13 cellular contexts compared by ENCODE assay signal in the genomic region with DNA sequence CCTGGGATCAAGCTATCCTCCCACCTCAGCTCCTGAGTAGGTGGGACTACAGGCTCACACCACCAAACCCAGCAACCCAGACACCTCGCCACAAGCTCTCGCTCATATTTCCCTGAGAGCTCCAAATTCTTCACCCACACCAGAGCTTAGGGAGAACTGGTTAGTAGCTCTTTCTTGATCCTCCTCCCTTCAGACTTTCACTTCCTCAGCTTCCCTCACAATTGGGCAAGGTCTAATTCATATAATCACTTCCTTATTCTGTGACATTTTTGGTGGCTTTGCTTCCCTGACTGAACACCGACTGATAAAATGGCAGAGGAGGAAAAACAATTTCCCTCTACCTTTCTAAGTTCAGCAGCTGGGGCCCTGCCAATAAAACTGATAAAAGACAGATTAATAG.
DNase-seq lines count a peak whose midpoint lies in the region; ATAC-seq and TF ChIP-seq lines count a peak whose summit lies in the region.
"Had no signal": no experiment of that assay in that cellular context is flagged by ENCODE, and none has a peak within 500 bp of the region (broad histone marks: within the 10 kb centered on the region; RNA-seq: fewer than 3 reads in every experiment).

No MANE protein-coding gene starts in this region.

- no peak for TF ChIP-seq POLR2A in esophagus muscularis mucosa (IDR thresholded peaks at IDR 0.05; ENCODE audit: low read depth)

- no peak overlapping the region for H3K4ac ChIP-seq in neuronal stem cell (ENCODE audit: low read length)

- H3K4me3 ChIP-seq in neuronal stem cell (ENCODE audit: low read length in 2 of 2) (no peak overlapping the region), esophagus muscularis mucosa (no peak overlapping the region), dorsolateral prefrontal cortex (no peak overlapping the region), HAP-1 (no peak overlapping the region)
- H3K4me3 ChIP-seq: psoas muscle had no signal

- H2BK120ac ChIP-seq in neuronal stem cell (ENCODE audit: low read depth, low read length): no peak overlapping the region

- no peak overlapping the region for H3K18ac ChIP-seq in neuronal stem cell (ENCODE audit: low read length)

- no peak overlapping the region for H2BK5ac ChIP-seq in neuronal stem cell (ENCODE audit: low read length)

- DNase-seq in left lobe of liver (ENCODE audit: low spot score) (no peak), neuronal stem cell (ENCODE audit: low spot score) (no peak), esophagus muscularis mucosa (ENCODE audit: extremely low spot score) (no peak), dorsolateral prefrontal cortex (no peak), HAP-1 (ENCODE audit: low spot score in 2 of 2) (no peak)
- DNase-seq: Calu3; effector CD4-positive, alpha-beta T cell; H9; NCI-H1930; psoas muscle had no signal

- H3K9ac ChIP-seq in neuronal stem cell (ENCODE audit: low read depth, low read length, poor library complexity): no peak overlapping the region

- ATAC-seq in GM18511 (IDR thresholded peaks at IDR 0.05; ENCODE audit: unreplicated experiment) (peak; percentile 95), GM21717 (IDR thresholded peaks at IDR 0.05; ENCODE audit: unreplicated experiment) (peak; percentile 94), HG03520 (IDR thresholded peaks at IDR 0.05; ENCODE audit: unreplicated experiment) (peak; percentile 76), left lobe of liver (peak; percentile 15)
- ATAC-seq: psoas muscle had no signal

- no peak overlapping the region for H4K8ac ChIP-seq in neuronal stem cell (ENCODE audit: low read depth, low read length)

- H3K79me1 ChIP-seq in neuronal stem cell (ENCODE audit: low read depth, low read length): no peaks in the 10 kb centered on the region

- no peak overlapping the region for H2BK12ac ChIP-seq in neuronal stem cell (ENCODE audit: low read length)

- no CpG with 5 or more reads among the region's 3 CpGs for WGBS in neuronal stem cell (ENCODE audit: extremely low coverage in 2 of 2, insufficient read length in 2 of 2, insufficient replicate concordance in 1 of 2), 2 donors
- WGBS in esophagus muscularis mucosa: 97% methylated on average over 3 of the region's 3 CpGs

- H3K27ac ChIP-seq in neuronal stem cell (replicated peaks; ENCODE audit: low read length) (no peak overlapping the region), esophagus muscularis mucosa (replicated peaks in 1 of 4) (no peak overlapping the region), dorsolateral prefrontal cortex (no peak overlapping the region)
- H3K27ac ChIP-seq: psoas muscle had no signal

- H3K4me2 ChIP-seq in neuronal stem cell (ENCODE audit: insufficient read depth, low read length, poor library complexity, severe bottlenecking): no peak overlapping the region

- TF ChIP-seq CTCF in esophagus muscularis mucosa (IDR thresholded peaks at IDR 0.05) (no peak), dorsolateral prefrontal cortex (IDR thresholded peaks at IDR 0.05 in 54 of 56, conservative IDR thresholded peaks at IDR 0.05 in 2 of 56; ENCODE audit: low read depth in 1 of 56, partially characterized antibody in 56 of 56) (no peak)

- H3K23ac ChIP-seq in neuronal stem cell (ENCODE audit: low read depth, low read length, poor library complexity): no peak overlapping the region

- H3K14ac ChIP-seq in neuronal stem cell (ENCODE audit: low read length): no peak overlapping the region

- H2AFZ ChIP-seq in neuronal stem cell (ENCODE audit: low read length): no peak overlapping the region

- H3K27me3 ChIP-seq in neuronal stem cell (ENCODE audit: control insufficient read depth in 3 of 3, insufficient read depth in 3 of 3, low read depth in 1 of 3, low read length in 3 of 3): no peaks in the 10 kb centered on the region
- H3K27me3 ChIP-seq in esophagus muscularis mucosa: no peaks in the 10 kb centered on the region
- H3K27me3 ChIP-seq in dorsolateral prefrontal cortex: no peaks in the 10 kb centered on the region
- H3K27me3 ChIP-seq in HAP-1 (ENCODE audit: low read depth): no peaks in the 10 kb centered on the region

- H2BK15ac ChIP-seq in neuronal stem cell (ENCODE audit: low read length): no peak overlapping the region

- intact Hi-C loops in esophagus muscularis mucosa (cut with DNase I) (no loop called here), dorsolateral prefrontal cortex (cut with DNase I) (no loop called here)

- H3K4me1 ChIP-seq in neuronal stem cell (ENCODE audit: control insufficient read depth in 2 of 2, insufficient read depth in 1 of 2, low read depth in 1 of 2, low read length in 2 of 2): no peaks in the 10 kb centered on the region
- no peaks in the 10 kb centered on the region for H3K4me1 ChIP-seq in esophagus muscularis mucosa
- no peaks in the 10 kb centered on the region; the same call in 1 of the 2 replicates for H3K4me1 ChIP-seq in HAP-1
- H3K4me1 ChIP-seq: psoas muscle had no signal

- H4K91ac ChIP-seq in neuronal stem cell (ENCODE audit: low read depth, low read length, poor library complexity): no peak overlapping the region

- H2AK5ac ChIP-seq in neuronal stem cell (ENCODE audit: low read depth, low read length): no peak overlapping the region

- H3K36me3 ChIP-seq in neuronal stem cell (replicated peaks in 1 of 2; ENCODE audit: control insufficient read depth in 2 of 2, insufficient read depth in 2 of 2, low read length in 2 of 2) (no peaks in the 10 kb centered on the region), esophagus muscularis mucosa (no peaks in the 10 kb centered on the region), HAP-1 (replicated peaks) (no peaks in the 10 kb centered on the region)

- H3K9me3 ChIP-seq in neuronal stem cell (replicated peaks in 1 of 2; ENCODE audit: control insufficient read depth in 2 of 2, insufficient read depth in 1 of 2, low read depth in 1 of 2, low read length in 2 of 2): no peaks in the 10 kb centered on the region
- peaks cover 0 to 5% (median 0%) of the 10 kb centered on the region in 4 donors for H3K9me3 ChIP-seq in esophagus muscularis mucosa
- no peaks in the 10 kb centered on the region for H3K9me3 ChIP-seq in HAP-1
- H3K9me3 ChIP-seq: psoas muscle had no signal

- TF ChIP-seq EP300 in esophagus muscularis mucosa (IDR thresholded peaks at IDR 0.05): no peak

- in situ Hi-C loops in HAP-1 (cut with MboI; ENCODE audit: low sequenced_read_pairs): no loop called here

Comparison
In these comparisons a context has a peak if more than half of its experiments do, and no peak if none do; other contexts are left out.
1. ATAC-seq: peak in every context shown above with its lines; median percentile 95 in GM18511; 94 in GM21717; 76 in HG03520; 15 in left lobe of liver.